In the genomic region with DNA sequence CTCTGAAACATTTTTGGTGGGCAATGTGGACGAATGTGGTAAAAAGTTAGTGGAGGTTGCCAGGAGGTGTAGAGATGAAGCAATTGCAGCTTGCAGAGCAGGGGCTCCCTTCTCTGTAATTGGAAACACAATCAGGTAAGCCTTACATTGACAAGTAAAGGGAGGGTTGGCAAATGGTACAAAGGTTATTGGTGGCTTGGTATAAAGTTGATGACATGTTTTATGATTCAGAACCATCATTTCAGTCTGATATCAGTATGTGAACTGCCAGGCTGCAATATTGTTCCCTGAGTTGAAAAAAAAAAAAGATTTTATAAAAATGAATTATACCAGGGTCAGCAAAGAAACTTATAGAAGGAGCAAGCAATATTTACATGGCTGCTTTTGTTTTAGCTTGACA, we compare ENCODE assay signal across 32 cellular contexts. TPM values are rescaled to one million over a fixed set of nuclear protein-coding genes. Genes with fewer than 3 reads are reported as not detected.
"Had no signal": no experiment of that assay in that cellular context is flagged by ENCODE, and none has a peak within 500 bp of the region (broad histone marks: within the 10 kb centered on the region; RNA-seq: fewer than 3 reads in every experiment).

No MANE protein-coding gene starts in this region.

- ATAC-seq: left cardiac atrium; left lung; lower lobe of right lung; natural killer cell; pancreas; right cardiac atrium; sciatic nerve; stimulated activated effector memory CD8-positive, alpha-beta T cell treated with anti-CD3 and anti-CD28 coated beads, Interleukin-12 subunit alpha, Interleukin-12 subunit beta, amount 100 ng/mL, for 72 hours; upper lobe of right lung had no signal

- H3K4me1 ChIP-seq: left lung, lower lobe of right lung, pancreas, prostate gland, spleen, suprapubic skin, tibial artery, upper lobe of right lung had no signal

- DNase-seq: islet precursor cell; kidney glomerular epithelial cell; left cardiac atrium; left lung; lower lobe of right lung; mammary epithelial cell; mesenchymal stem cell; naive B cell; natural killer cell; nephron progenitor cell; nucleus accumbens; pancreas; posterior cingulate gyrus; retina; right cardiac atrium; spleen; stimulated activated CD4-positive, alpha-beta T cell treated with anti-CD3 and anti-CD28 coated beads, Interleukin-4, amount 100 ng/mL, for 24 hours; stimulated activated naive CD4-positive, alpha-beta T cell; tibial artery; trophoblast cell; upper lobe of right lung had no signal

- H3K27me3 ChIP-seq: left lung, pancreas, spleen, tibial artery, upper lobe of right lung had no signal

- H3K36me3 Mint-ChIP-seq: stimulated activated effector memory CD8-positive, alpha-beta T cell treated with anti-CD3 and anti-CD28 coated beads, Interleukin-12 subunit alpha, Interleukin-12 subunit beta, amount 100 ng/mL, for 72 hours had no signal

- H3K27me3 Mint-ChIP-seq: naive B cell had no signal

- FAIRE-seq: urothelium cell line had no signal

- H3K36me3 ChIP-seq: left lung, lower lobe of right lung, pancreas, prostate gland, suprapubic skin, thoracic aorta, upper lobe of right lung had no signal

- H3K9me3 Mint-ChIP-seq: naive B cell; natural killer cell; stimulated activated effector memory CD8-positive, alpha-beta T cell treated with anti-CD3 and anti-CD28 coated beads, Interleukin-12 subunit alpha, Interleukin-12 subunit beta, amount 100 ng/mL, for 72 hours; stimulated activated naive CD8-positive, alpha-beta T cell treated with anti-CD3 and anti-CD28 coated beads, Interleukin-15, Interleukin-2, amounts not matched to agents 100 ng/mL and 50 ng/mL, for 24 hours had no signal

- H3K4me3 Mint-ChIP-seq: naive B cell; natural killer cell; nephron progenitor cell; stimulated activated effector memory CD8-positive, alpha-beta T cell treated with anti-CD3 and anti-CD28 coated beads, Interleukin-12 subunit alpha, Interleukin-12 subunit beta, amount 100 ng/mL, for 72 hours; stimulated activated naive CD8-positive, alpha-beta T cell treated with anti-CD3 and anti-CD28 coated beads, Interleukin-15, Interleukin-2, amounts not matched to agents 100 ng/mL and 50 ng/mL, for 24 hours had no signal

- H3K4me3 ChIP-seq: hepatocyte, left lung, lower lobe of right lung, pancreas, prostate gland, skin epidermis, spleen, suprapubic skin, thoracic aorta, tibial artery, upper lobe of right lung had no signal

- H3K27ac Mint-ChIP-seq: naive B cell; natural killer cell; nephron progenitor cell; stimulated activated effector memory CD8-positive, alpha-beta T cell treated with anti-CD3 and anti-CD28 coated beads, Interleukin-12 subunit alpha, Interleukin-12 subunit beta, amount 100 ng/mL, for 72 hours; stimulated activated naive CD8-positive, alpha-beta T cell treated with anti-CD3 and anti-CD28 coated beads, Interleukin-15, Interleukin-2, amounts not matched to agents 100 ng/mL and 50 ng/mL, for 24 hours had no signal

- H3K9me3 ChIP-seq: left lung, lower lobe of right lung, pancreas, prostate gland, spleen, suprapubic skin, thoracic aorta, tibial artery, upper lobe of right lung had no signal

- H3K27ac ChIP-seq: hepatocyte, left lung, lower lobe of right lung, pancreas, prostate gland, skin epidermis, spleen, suprapubic skin, thoracic aorta, tibial artery, upper lobe of right lung had no signal

- H3K4me1 Mint-ChIP-seq: naive B cell; natural killer cell; stimulated activated effector memory CD8-positive, alpha-beta T cell treated with anti-CD3 and anti-CD28 coated beads, Interleukin-12 subunit alpha, Interleukin-12 subunit beta, amount 100 ng/mL, for 72 hours had no signal

RNA-seq across cellular contexts. Expression of a gene that starts 14.4 kb away (rescaled TPM):
- total RNA-seq: hepatocyte, left lung, liver, lower lobe of right lung, natural killer cell, spleen, subcutaneous adipose tissue, upper lobe of right lung had no signal
- polyA plus RNA-seq: hepatocyte, liver had no signal

RNA-seq across cellular contexts. Expression of a gene that starts 31.8 kb away (rescaled TPM):
- total RNA-seq: left cardiac atrium, left lung, liver, lower lobe of right lung, pancreas, right cardiac atrium, spleen, subcutaneous adipose tissue, upper lobe of right lung had no signal
- polyA plus RNA-seq: liver, pancreas, right cardiac atrium had no signal
